In genomic region chr11:12377824-12378593, GRCh38 we compare ENCODE assay signal across 7 cellular contexts. TPM values are rescaled to one million over a fixed set of nuclear protein-coding genes. Genes with fewer than 3 reads are reported as not detected.
DNase-seq lines count a peak whose midpoint lies in the region; ATAC-seq and TF ChIP-seq lines count a peak whose summit lies in the region.

No MANE protein-coding gene starts in this region.

- no peaks in the 10 kb centered on the region for H4K20me1 ChIP-seq in PC-3 (ENCODE audit: low read length)

- peak overlapping the region; percentile 86 for H3K9ac ChIP-seq in PC-3 (ENCODE audit: low read length)
- peak overlapping the region; percentile 74 to 82 (median 82) for H3K9ac ChIP-seq in skeletal muscle tissue (ENCODE audit: low read depth in 1 of 3, low read length in 3 of 3)

- peaks cover 33% of the 10 kb centered on the region for H3K79me2 ChIP-seq in PC-3 (ENCODE audit: low read length)

- no peaks in the 10 kb centered on the region for H3F3A ChIP-seq in PC-3 (ENCODE audit: low read length, unreplicated experiment)

- ATAC-seq in PC-3 (peak; percentile 84), GM21390 (IDR thresholded peaks at IDR 0.05; ENCODE audit: unreplicated experiment) (no peak), HG03097 (IDR thresholded peaks at IDR 0.05; ENCODE audit: low FRiP score, unreplicated experiment) (no peak)

- H3K9me3 ChIP-seq in PC-3 (ENCODE audit: low read length): no peaks in the 10 kb centered on the region
- H3K9me3 ChIP-seq in skeletal muscle tissue (ENCODE audit: control insufficient read depth in 3 of 3, low read length in 3 of 3): no peaks in the 10 kb centered on the region

- CTCF ChIA-PET in PC-3 (lab: Charles Lee): interaction anchor here (0.9 to 1.8 kb wide), 2 partner anchors 47 to 89 kb away, joined by 3 to 6 read pairs; no protein-coding TSS in a partner anchor

- H3K36me3 ChIP-seq in PC-3 (ENCODE audit: low read depth, low read length) (no peaks in the 10 kb centered on the region), skeletal muscle tissue (ENCODE audit: control insufficient read depth in 3 of 3, insufficient read depth in 3 of 3, low read length in 3 of 3) (no peaks in the 10 kb centered on the region)

- peak overlapping the region; percentile 84 for H3K4me2 ChIP-seq in PC-3 (ENCODE audit: low read length)

- BruUV-seq in PC-3 (replicated peaks; lab: Mats Ljungman, UMichigan): no TSS peak

- TF ChIP-seq CTCF in PC-3 (conservative IDR thresholded peaks at IDR 0.05; ENCODE audit: low read depth, low read length): no peak

- H3K27me3 ChIP-seq in PC-3 (ENCODE audit: low read length) (no peaks in the 10 kb centered on the region), skeletal muscle tissue (ENCODE audit: control insufficient read depth in 3 of 3, insufficient read depth in 3 of 3, low read length in 3 of 3) (no peaks in the 10 kb centered on the region)

- peak overlapping the region; percentile 93 for H2AFZ ChIP-seq in PC-3 (ENCODE audit: low read length)

- H3K4me3 ChIP-seq in PC-3 (ENCODE audit: low read length): peak overlapping the region; percentile 84
- peak overlapping the region; percentile 75 to 81 (median 81) for H3K4me3 ChIP-seq in skeletal muscle tissue (ENCODE audit: low read length in 3 of 3)

- H3K9me2 ChIP-seq in PC-3 (replicated peaks; ENCODE audit: low read length): no peaks in the 10 kb centered on the region

- intact Hi-C loops in PC-3 (cut with micrococcal nuclease): loop anchor here (1.0 to 5.0 kb wide), 2 partner anchors 47 to 91 kb away; no protein-coding TSS in a partner anchor

- H3K27ac ChIP-seq in PC-3 (ENCODE audit: low read length) (peak overlapping the region; percentile 77), skeletal muscle tissue (ENCODE audit: low read depth, low read length) (peak overlapping the region; percentile 84)

- peak; percentile 88 for DNase-seq in H4 (ENCODE audit: low spot score)
- DNase-seq in PC-3: peak; percentile 83
- peak; percentile 20 for DNase-seq in central memory CD4-positive, alpha-beta T cell
- peak; percentile 81 for DNase-seq in iPS-NIHi7 (ENCODE audit: extremely low spot score)

- H3K4me1 ChIP-seq in PC-3 (ENCODE audit: insufficient read depth, low read length) (peaks cover 14% of the 10 kb centered on the region; the same call in 1 of the 2 replicates), skeletal muscle tissue (ENCODE audit: control insufficient read depth in 3 of 3, insufficient read depth in 3 of 3, low read length in 3 of 3) (peaks cover 5 to 16% (median 14%) of the 10 kb centered on the region in 3 donors)

- POLR2A ChIA-PET in PC-3 (lab: Charles Lee; ENCODE audit: unreplicated experiment): no interaction called here

RNA-seq across cellular contexts. Expression of gene PARVA, which starts 0.6 kb away (rescaled TPM):
- total RNA-seq in H4 (2014; rRNA removed; shearing (Covaris generic)): 36.0 and 37.1 TPM in 2 replicates
- total RNA-seq in PC-3 (2014; rRNA removed) (13.5 and 13.7 TPM in 2 replicates), skeletal muscle tissue (15.1 TPM)

Comparison
In these comparisons a context has a peak if more than half of its experiments do, and no peak if none do; other contexts are left out.
1. DNase-seq: peak in every context shown above with its lines; median percentile 88 in H4; 83 in PC-3; 81 in iPS-NIHi7; 20 in central memory CD4-positive, alpha-beta T cell.